18 cellular contexts compared by ENCODE assay signal in the genomic region with DNA sequence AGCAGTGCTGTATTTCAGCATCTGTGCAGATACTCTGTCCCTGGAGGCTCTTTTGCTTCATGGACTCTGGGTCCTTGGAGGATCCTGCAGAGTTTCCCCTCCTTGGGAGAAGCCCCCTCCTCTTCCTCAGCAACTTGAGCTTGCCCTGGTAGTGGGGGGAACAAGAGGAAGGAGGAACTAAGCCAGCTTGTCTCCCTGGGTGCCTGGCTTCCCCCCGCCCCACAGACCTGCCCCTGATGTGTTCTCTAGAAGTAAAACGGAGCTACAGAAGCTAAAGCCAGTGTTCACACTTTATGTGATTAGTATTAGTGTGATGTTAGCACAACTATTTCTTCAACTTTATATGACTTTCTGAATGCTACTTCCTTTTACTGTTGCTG. TPM values are rescaled to one million over a fixed set of nuclear protein-coding genes. Genes with fewer than 3 reads are reported as not detected.
DNase-seq lines count a peak whose midpoint lies in the region; ATAC-seq and TF ChIP-seq lines count a peak whose summit lies in the region.
"Had no signal": no experiment of that assay in that cellular context is flagged by ENCODE, and none has a peak within 500 bp of the region (broad histone marks: within the 10 kb centered on the region; RNA-seq: fewer than 3 reads in every experiment).

No MANE protein-coding gene starts in this region.

- H3K27me3 ChIP-seq in CD4-positive, alpha-beta T cell (ENCODE audit: control insufficient read depth, insufficient read depth, low read length), result no peaks in the 10 kb centered on the region
- no peaks in the 10 kb centered on the region for H3K27me3 ChIP-seq in Karpas-422 (ENCODE audit: low read length)
- H3K27me3 ChIP-seq: tibial artery had no signal

- peaks cover 55% of the 10 kb centered on the region for H3K4me1 Mint-ChIP-seq in activated CD4-positive, alpha-beta T cell treated with anti-CD3 and anti-CD28 coated beads for 36 hours
- peaks cover 84% of the 10 kb centered on the region for H3K4me1 Mint-ChIP-seq in CD4-positive, alpha-beta T cell (ENCODE audit: low read depth)
- peaks cover 25 to 30% of the 10 kb centered on the region in 2 donors for H3K4me1 Mint-ChIP-seq in natural killer cell treated with Interleukin-12 subunit alpha and Interleukin-12 subunit beta and Interleukin-15 and Interleukin-18, amount 100 ng/mL, for 72 hours (ENCODE audit: low read depth in 2 of 2)

- intact Hi-C loops in activated CD4-positive, alpha-beta T cell treated with anti-CD3 and anti-CD28 coated beads for 36 hours (cut with DNase I, micrococcal nuclease), result no loop called here
- intact Hi-C loops in CD4-positive, alpha-beta T cell (cut with DNase I, micrococcal nuclease), result loop anchor here in 1 of 2 experiments (10.0 kb wide), 1 partner anchor 51 kb away; no protein-coding TSS in a partner anchor

- H3K9ac ChIP-seq in Karpas-422 (ENCODE audit: low read length), result no peak overlapping the region
- H3K9ac ChIP-seq: GM23248, KMS-11, parathyroid adenoma had no signal

- ATAC-seq in activated CD4-positive, alpha-beta T cell treated with anti-CD3 and anti-CD28 coated beads for 36 hours, result no peak
- ATAC-seq in CD4-positive, alpha-beta T cell (ENCODE audit: poor library complexity), result no peak
- no peak for ATAC-seq in natural killer cell treated with Interleukin-12 subunit alpha and Interleukin-12 subunit beta and Interleukin-15 and Interleukin-18, amount 100 ng/mL, for 72 hours
- ATAC-seq: left colon had no signal

- no peak for TF ChIP-seq CTCF in CD4-positive, alpha-beta T cell (IDR thresholded peaks at IDR 0.05)

- H3K36me3 Mint-ChIP-seq in activated CD4-positive, alpha-beta T cell treated with anti-CD3 and anti-CD28 coated beads for 36 hours (ENCODE audit: low read depth), result no peaks in the 10 kb centered on the region
- H3K36me3 Mint-ChIP-seq in CD4-positive, alpha-beta T cell (ENCODE audit: low read depth), result no peaks in the 10 kb centered on the region
- H3K36me3 Mint-ChIP-seq in natural killer cell treated with Interleukin-12 subunit alpha and Interleukin-12 subunit beta and Interleukin-15 and Interleukin-18, amount 100 ng/mL, for 72 hours, result no peaks in the 10 kb centered on the region

- no peaks in the 10 kb centered on the region for H3K9me3 ChIP-seq in CD4-positive, alpha-beta T cell (ENCODE audit: control insufficient read depth, low read length)
- H3K9me3 ChIP-seq in Karpas-422 (ENCODE audit: low read length), result no peaks in the 10 kb centered on the region
- H3K9me3 ChIP-seq: tibial artery had no signal

- H3K4me2 ChIP-seq in Karpas-422 (ENCODE audit: low read depth, low read length, poor library complexity, severe bottlenecking), result no peak overlapping the region
- H3K4me2 ChIP-seq: KMS-11 had no signal

- H3K9me2 ChIP-seq in Karpas-422 (replicated peaks; ENCODE audit: insufficient read depth, low read length), result no peaks in the 10 kb centered on the region

- H3K4me1 ChIP-seq in Karpas-422 (ENCODE audit: low read length), result no peaks in the 10 kb centered on the region
- H3K4me1 ChIP-seq: parathyroid adenoma had no signal

- CTCF ChIA-PET in activated CD4-positive, alpha-beta T cell treated with anti-CD3 and anti-CD28 coated beads for 36 hours (lab: Charles Lee), result interaction anchor here (0.6 kb wide), 1 partner anchor 145 kb away, joined by 3 read pairs; no protein-coding TSS in a partner anchor
- CTCF ChIA-PET in CD4-positive, alpha-beta T cell (lab: Charles Lee), result interaction anchor here (0.9 to 1.1 kb wide), 2 partner anchors 21 to 43 kb away, joined by 4 to 5 read pairs; no protein-coding TSS in a partner anchor
- CTCF ChIA-PET in HEK293T (lab: Yijun Ruan, JAX), result interaction anchor here (0.5 kb wide), 1 partner anchor 95 kb away, joined by 3 read pairs; no protein-coding TSS in a partner anchor

- no peaks in the 10 kb centered on the region for H3K79me2 ChIP-seq in Karpas-422 (ENCODE audit: low read length)
- H3K79me2 ChIP-seq: parathyroid adenoma had no signal

- no peak for DNase-seq in activated CD4-positive, alpha-beta T cell treated with anti-CD3 and anti-CD28 coated beads for 36 hours
- no peak for DNase-seq in activated CD4-positive, alpha-beta T cell treated with anti-CD3 and anti-CD28 coated beads for 1 hour
- peak in 1 of 10 experiments; percentile 22 for DNase-seq in CD4-positive, alpha-beta T cell
- DNase-seq in natural killer cell treated with Interleukin-12 subunit alpha and Interleukin-12 subunit beta and Interleukin-15 and Interleukin-18, amount 100 ng/mL, for 72 hours (ENCODE audit: low spot score), result no peak
- DNase-seq in cortex of kidney (lab: John Stamatoyannopoulos, UW), result no peak
- DNase-seq in Karpas-422, result no peak
- DNase-seq in HEK293T (ENCODE audit: extremely low spot score), result no peak
- DNase-seq: activated gamma-delta T cell treated with Interleukin-2 at 50 U/mL for 16 hours, COR-L47, GM23248, left colon, NCI-H1417 treated with DMSO at 0.1 percent for 48 hours, NCI-H2171 treated with DMSO at 0.1 percent for 48 hours, NCI-H748 treated with DMSO at 0.1 percent for 48 hours had no signal

- peak overlapping the region; percentile 90 for H3K27ac Mint-ChIP-seq in activated CD4-positive, alpha-beta T cell treated with anti-CD3 and anti-CD28 coated beads for 36 hours
- peak overlapping the region; percentile 85 for H3K27ac Mint-ChIP-seq in CD4-positive, alpha-beta T cell
- H3K27ac Mint-ChIP-seq in natural killer cell treated with Interleukin-12 subunit alpha and Interleukin-12 subunit beta and Interleukin-15 and Interleukin-18, amount 100 ng/mL, for 72 hours, result peak overlapping the region in 1 of 2 donors; percentile 78

- POLR2A ChIA-PET in activated CD4-positive, alpha-beta T cell treated with anti-CD3 and anti-CD28 coated beads for 36 hours (lab: Charles Lee), result no interaction called here
- POLR2A ChIA-PET in CD4-positive, alpha-beta T cell (lab: Charles Lee), result interaction anchor here (1.9 kb wide), 1 partner anchor 10 kb away, joined by 7 read pairs; no protein-coding TSS in a partner anchor
- POLR2A ChIA-PET in HEK293T (lab: Yijun Ruan, JAX), result interaction anchor here (1.3 kb wide), 2 partner anchors 11 to 12 kb away, joined by 3 to 6 read pairs; a partner anchor contains a TSS

- no peak overlapping the region for H3K4me3 ChIP-seq in Karpas-422 (ENCODE audit: low read length)
- H3K4me3 ChIP-seq: GM23248, tibial artery had no signal

- H4K20me1 ChIP-seq in Karpas-422 (ENCODE audit: insufficient read depth, low read depth, low read length), result no peaks in the 10 kb centered on the region

- H3K4me3 Mint-ChIP-seq in activated CD4-positive, alpha-beta T cell treated with anti-CD3 and anti-CD28 coated beads for 36 hours, result no peak overlapping the region
- H3K4me3 Mint-ChIP-seq in CD4-positive, alpha-beta T cell, result peak overlapping the region; percentile 85
- peak overlapping the region; percentile 41 for H3K4me3 Mint-ChIP-seq in natural killer cell treated with Interleukin-12 subunit alpha and Interleukin-12 subunit beta and Interleukin-15 and Interleukin-18, amount 100 ng/mL, for 72 hours

- no peak overlapping the region for H2AFZ ChIP-seq in Karpas-422 (ENCODE audit: low read length)
- H2AFZ ChIP-seq: GM23248, parathyroid adenoma had no signal

- H3K27ac ChIP-seq in CD4-positive, alpha-beta T cell (ENCODE audit: low read depth, low read length), result no peak overlapping the region
- H3K27ac ChIP-seq in angular gyrus (ENCODE audit: low read depth, low read length) (peak overlapping the region; percentile 16), Karpas-422 (ENCODE audit: low read length) (no peak overlapping the region)
- H3K27ac ChIP-seq: GM23248, KMS-11, parathyroid adenoma, tibial artery had no signal

- no peaks in the 10 kb centered on the region for H3K36me3 ChIP-seq in Karpas-422 (ENCODE audit: insufficient read depth, low read length)
- H3K36me3 ChIP-seq: tibial artery had no signal

- H3K27me3 Mint-ChIP-seq in activated CD4-positive, alpha-beta T cell treated with anti-CD3 and anti-CD28 coated beads for 36 hours, result no peaks in the 10 kb centered on the region
- H3K27me3 Mint-ChIP-seq in CD4-positive, alpha-beta T cell, result no peaks in the 10 kb centered on the region
- H3K27me3 Mint-ChIP-seq in natural killer cell treated with Interleukin-12 subunit alpha and Interleukin-12 subunit beta and Interleukin-15 and Interleukin-18, amount 100 ng/mL, for 72 hours, result peaks cover 5 to 7% of the 10 kb centered on the region in 2 donors

- H3K9me3 Mint-ChIP-seq in activated CD4-positive, alpha-beta T cell treated with anti-CD3 and anti-CD28 coated beads for 36 hours (ENCODE audit: low read depth), result no peaks in the 10 kb centered on the region
- no peaks in the 10 kb centered on the region for H3K9me3 Mint-ChIP-seq in CD4-positive, alpha-beta T cell
- no peaks in the 10 kb centered on the region for H3K9me3 Mint-ChIP-seq in natural killer cell treated with Interleukin-12 subunit alpha and Interleukin-12 subunit beta and Interleukin-15 and Interleukin-18, amount 100 ng/mL, for 72 hours

TF ChIP-seq in HEK293T, 16 proteins besides CTCF, POLR2A, EP300 and RAD21 (continues in another document):
- no peak for TF ChIP-seq FOXM1 (IDR thresholded peaks at IDR 0.05; ENCODE audit: borderline replicate concordance)
- no peak for TF ChIP-seq FOXK2 (IDR thresholded peaks at IDR 0.05)
- TF ChIP-seq, protein P1, sequence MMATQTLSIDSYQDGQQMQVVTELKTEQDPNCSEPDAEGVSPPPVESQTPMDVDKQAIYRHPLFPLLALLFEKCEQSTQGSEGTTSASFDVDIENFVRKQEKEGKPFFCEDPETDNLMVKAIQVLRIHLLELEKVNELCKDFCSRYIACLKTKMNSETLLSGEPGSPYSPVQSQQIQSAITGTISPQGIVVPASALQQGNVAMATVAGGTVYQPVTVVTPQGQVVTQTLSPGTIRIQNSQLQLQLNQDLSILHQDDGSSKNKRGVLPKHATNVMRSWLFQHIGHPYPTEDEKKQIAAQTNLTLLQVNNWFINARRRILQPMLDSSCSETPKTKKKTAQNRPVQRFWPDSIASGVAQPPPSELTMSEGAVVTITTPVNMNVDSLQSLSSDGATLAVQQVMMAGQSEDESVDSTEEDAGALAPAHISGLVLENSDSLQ (IDR thresholded peaks at IDR 0.05), result no peak
- no peak for TF ChIP-seq L3MBTL2 (conservative IDR thresholded peaks at IDR 0.05)
- TF ChIP-seq ELF4 (IDR thresholded peaks at IDR 0.05), result no peak
- no peak for TF ChIP-seq FOXA1 (IDR thresholded peaks at IDR 0.05)
- TF ChIP-seq TARDBP (IDR thresholded peaks at IDR 0.05), result no peak
- TF ChIP-seq NFRKB (IDR thresholded peaks at IDR 0.05), result no peak

RNA-seq across cellular contexts. Expression of a gene that starts 10.6 kb away (rescaled TPM):
- total RNA-seq in activated CD4-positive, alpha-beta T cell treated with anti-CD3 and anti-CD28 coated beads for 36 hours, result 1 to 10 TPM; 8.0 to 9.4 TPM
- 10 to 100 TPM; 14.1 to 16.9 TPM for total RNA-seq in CD4-positive, alpha-beta T cell
- total RNA-seq in natural killer cell treated with Interleukin-12 subunit alpha and Interleukin-12 subunit beta and Interleukin-15 and Interleukin-18, amount 100 ng/mL, for 72 hours, result 1 to 10 TPM; 1.9 to 7.0 TPM
- 4.7 TPM in 1 of 2 replicates, not detected in the other for total RNA-seq in Karpas-422 (2014; rRNA removed; shearing (Covaris generic); ENCODE audit: low replicate concordance)

RNA-seq across cellular contexts. Expression of a gene that starts 54.5 kb away (rescaled TPM):
- total RNA-seq in activated CD4-positive, alpha-beta T cell treated with anti-CD3 and anti-CD28 coated beads for 36 hours, result under 1 TPM; 0.46 to 0.69 TPM
- total RNA-seq in CD4-positive, alpha-beta T cell, result under 1 TPM; 0.67 to 0.74 TPM
- total RNA-seq in natural killer cell treated with Interleukin-12 subunit alpha and Interleukin-12 subunit beta and Interleukin-15 and Interleukin-18, amount 100 ng/mL, for 72 hours, result 1 to 10 TPM; 1.8 to 2.0 TPM
- total RNA-seq in Karpas-422 (2014; rRNA removed; shearing (Covaris generic); ENCODE audit: low replicate concordance), result 0.52 and 1.0 TPM in 2 replicates
- total RNA-seq: GM23248 had no signal
